In genomic region chr6:153170511-153170910, GRCh38 we compare ENCODE assay signal across 2 cellular contexts.
A peak's percentile ranks its signal among the peaks of the same experiment; 100 is the strongest.
TF ChIP-seq lines count a peak whose summit lies in the region.

No MANE protein-coding gene starts in this region.

TF ChIP-seq in A549, 52 proteins besides CTCF, POLR2A, EP300 and RAD21 (continued from another document):
- no peak for TF ChIP-seq ELK1 (IDR thresholded peaks at IDR 0.05; ENCODE audit: low read depth, low read length)
- TF ChIP-seq POLR2AphosphoS2 (conservative IDR thresholded peaks at IDR 0.05; ENCODE audit: low read length) = no peak
- 0 out of 2 replicates have a peak, but pooled peaks have one; percentile 22 for TF ChIP-seq EHMT2 (IDR thresholded peaks at IDR 0.05; ENCODE audit: low read depth)

TF ChIP-seq in HCT116, 20 proteins besides CTCF, POLR2A, EP300 and RAD21 (continued from another document):
- TF ChIP-seq REST (IDR thresholded peaks at IDR 0.05; ENCODE audit: low read depth) (no peak), YY1 (IDR thresholded peaks at IDR 0.05; ENCODE audit: extremely low read depth, insufficient replicate concordance, low read depth, low read length) (no peak)
TF ChIP-seq in HCT116: peak in this region for 7.
